Comparison of ENCODE assay signal across 20 cellular contexts in the genomic region with DNA sequence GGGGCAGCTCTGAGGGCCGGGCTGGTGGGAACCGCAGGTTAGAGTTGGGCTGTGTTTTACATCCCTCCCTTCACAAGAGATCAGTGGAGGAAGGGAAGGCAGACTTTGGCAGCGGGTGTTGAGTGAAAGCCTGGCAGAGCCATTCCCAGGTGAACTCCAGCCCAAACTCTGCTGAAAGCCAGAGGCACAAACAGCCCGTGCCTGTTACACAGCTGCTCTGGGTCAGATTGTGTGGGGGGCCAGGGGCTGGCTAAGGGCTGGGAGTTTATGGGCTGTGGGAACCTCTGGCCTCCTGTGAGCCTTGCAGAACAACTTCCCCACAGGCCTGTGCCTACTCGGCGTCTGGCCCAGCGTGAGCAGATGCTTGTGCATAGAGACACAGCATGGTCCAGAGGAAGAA.
DNase-seq lines count a peak whose midpoint lies in the region; TF ChIP-seq lines count a peak whose summit lies in the region.
"Had no signal": no experiment of that assay in that cellular context is flagged by ENCODE, and none has a peak within 500 bp of the region (broad histone marks: within the 10 kb centered on the region; RNA-seq: fewer than 3 reads in every experiment).

No MANE protein-coding gene starts in this region.

- intact Hi-C loops in prostate gland (cut with DNase I): no loop called here

- no peaks in the 10 kb centered on the region for H3K9me3 ChIP-seq in prostate gland
- H3K9me3 ChIP-seq: MG63, Peyer's patch had no signal

- no peaks in the 10 kb centered on the region for H3K9me3 Mint-ChIP-seq in chondrocyte (ENCODE audit: low read depth)
- H3K9me3 Mint-ChIP-seq: IgD-negative memory B cell had no signal

- no peaks in the 10 kb centered on the region for H3K36me3 Mint-ChIP-seq in chondrocyte (ENCODE audit: low read depth)

- no peak overlapping the region for H3K27ac ChIP-seq in prostate gland
- H3K27ac ChIP-seq: Peyer's patch had no signal

- H3K4me1 Mint-ChIP-seq in chondrocyte (ENCODE audit: low read depth): peaks cover 11% of the 10 kb centered on the region

- H3K4me3 ChIP-seq in prostate gland: no peak overlapping the region
- H3K4me3 ChIP-seq: MG63, Peyer's patch had no signal

- peaks cover 6% of the 10 kb centered on the region for H3K27me3 Mint-ChIP-seq in chondrocyte (ENCODE audit: low read depth)

- H3K4me3 Mint-ChIP-seq in chondrocyte (ENCODE audit: unreplicated experiment): no peak overlapping the region
- H3K4me3 Mint-ChIP-seq: IgD-negative memory B cell had no signal

- WGBS in prostate gland: 40% methylated on average over 7 of the region's 7 CpGs

- no peak overlapping the region for H3K27ac Mint-ChIP-seq in chondrocyte (ENCODE audit: unreplicated experiment)
- H3K27ac Mint-ChIP-seq: IgD-negative memory B cell had no signal

- no peaks in the 10 kb centered on the region for H3K27me3 ChIP-seq in prostate gland (replicated peaks; ENCODE audit: insufficient read depth)
- H3K27me3 ChIP-seq: MG63, Peyer's patch had no signal

- peak; percentile 83 for DNase-seq in DMS79 (lab: John Stamatoyannopoulos, UW)
- DNase-seq in NCI-H1694 treated with DMSO at 0.1 percent for 48 hours (lab: John Stamatoyannopoulos, UW): peak; percentile 44
- peak; percentile 94 for DNase-seq in left kidney (ENCODE audit: low read depth, low spot score)
- peak; percentile 11 for DNase-seq in prostate gland (ENCODE audit: low spot score)
- no peak for DNase-seq in chondrocyte (ENCODE audit: low spot score)
- DNase-seq in stimulated activated CD4-positive, alpha-beta T cell treated with anti-CD3 and anti-CD28 coated beads, Interleukin-15, amount 100 ng/mL, for 24 hours: no peak
- DNase-seq in T-helper 9 cell: no peak
- DNase-seq: C1 segment of cervical spinal cord; GDM1; H7; Kasumi-1; MG63; NCI-H1048; NCI-H1436; NCI-H2029 treated with DMSO at 0.1 percent for 48 hours; NCI-H2171; NCI-H748 treated with DMSO at 0.1 percent for 48 hours; NK-92 treated with Interleukin-12 subunit alpha and Interleukin-12 subunit beta, amount 100 ng/mL, for 24 hours; Peyer's patch had no signal

- TF ChIP-seq CTCF in prostate gland (IDR thresholded peaks at IDR 0.05): no peak
- no peak for TF ChIP-seq CTCF in chondrocyte (IDR thresholded peaks at IDR 0.05)

- no peak for TF ChIP-seq POLR2A in prostate gland (IDR thresholded peaks at IDR 0.05)

- no peaks in the 10 kb centered on the region for H3K4me1 ChIP-seq in prostate gland (replicated peaks)
- H3K4me1 ChIP-seq: Peyer's patch had no signal

- no peaks in the 10 kb centered on the region for H3K36me3 ChIP-seq in prostate gland
- H3K36me3 ChIP-seq: MG63, Peyer's patch had no signal

Comparison
In these comparisons a context has a peak if more than half of its experiments do, and no peak if none do; other contexts are left out.
1. DNase-seq: peak in DMS79 (single experiment), NCI-H1694 treated with DMSO at 0.1 percent for 48 hours (single experiment), left kidney (single experiment) and prostate gland (single experiment); none in chondrocyte (single experiment), stimulated activated CD4-positive, alpha-beta T cell treated with anti-CD3 and anti-CD28 coated beads, Interleukin-15, amount 100 ng/mL, for 24 hours (single experiment) and T-helper 9 cell (single experiment).